In the genomic region with DNA sequence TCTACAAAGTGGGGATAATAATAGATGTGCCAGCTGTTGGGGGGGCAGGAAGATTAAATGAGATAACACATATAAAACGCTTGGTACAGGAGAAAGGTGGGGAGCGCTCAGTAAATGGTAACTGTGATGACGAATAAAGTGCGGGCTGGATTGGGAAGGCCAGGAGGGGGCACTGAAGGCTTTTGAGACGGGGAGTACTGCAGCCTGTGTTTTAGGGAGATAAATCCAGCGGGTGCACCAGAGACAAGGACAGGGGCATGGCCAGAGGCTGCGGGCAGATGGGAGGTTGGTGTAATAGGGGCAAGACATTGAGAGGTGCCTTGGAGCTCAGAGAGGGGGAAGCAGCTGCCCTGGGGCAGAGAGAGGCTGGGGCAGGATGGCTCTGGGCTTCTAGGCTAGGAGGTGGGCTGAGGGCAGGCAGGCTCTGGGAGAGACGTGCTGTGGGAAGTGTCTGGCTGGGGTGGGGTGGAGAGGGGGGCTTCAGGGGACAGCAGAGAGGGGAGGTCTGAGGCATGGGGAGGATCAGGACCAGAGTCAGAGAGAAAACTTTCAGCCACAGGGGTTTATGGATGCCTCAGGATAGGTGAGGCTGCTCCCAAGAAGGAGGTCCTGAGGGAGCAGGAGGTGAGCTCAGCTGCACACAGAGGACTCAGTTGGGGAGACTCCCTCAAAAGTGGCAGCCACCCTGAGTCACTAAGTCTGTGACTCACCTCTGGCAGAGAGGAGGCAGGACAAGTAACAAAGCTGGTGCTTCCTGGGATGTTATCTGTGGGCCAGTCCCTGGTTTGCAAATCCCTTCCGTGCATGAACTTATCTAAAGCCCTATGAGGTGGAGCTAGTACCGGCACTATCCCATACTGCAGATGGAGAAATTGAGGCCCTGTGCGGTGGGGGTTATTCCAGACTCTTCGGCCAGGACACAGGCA, we compare ENCODE assay signal across 1 cellular context.
TF ChIP-seq lines count a peak whose summit lies in the region.

No MANE protein-coding gene starts in this region.

TF ChIP-seq in K562, 482 proteins besides CTCF, POLR2A, EP300 and RAD21 (continued from another document):
- TF ChIP-seq ETV5 (CRISPR knock-in tag; IDR thresholded peaks at IDR 0.05; ENCODE audit: low read depth) (0 out of 2 replicates have a peak, but pooled peaks have one; percentile 27), DDX20 (tag; IDR thresholded peaks at IDR 0.05; ENCODE audit: low read depth) (no peak), MCM5 (IDR thresholded peaks at IDR 0.05; ENCODE audit: low read depth) (no peak), SMARCE1 (IDR thresholded peaks at IDR 0.05) (no peak), SMARCA4 (IDR thresholded peaks at IDR 0.05) (peak; percentile 37; the same call in 1 of the 2 replicates), MED1 (CRISPR knock-in tag; IDR thresholded peaks at IDR 0.05; ENCODE audit: borderline replicate concordance) (no peak), FOSL1 (tag; conservative IDR thresholded peaks at IDR 0.05) (peak; percentile 95), BCOR (IDR thresholded peaks at IDR 0.05) (peak; percentile 82), GATA2 (CRISPR knock-in tag; IDR thresholded peaks at IDR 0.05) (peak; percentile 19; the same call in 1 of the 2 replicates), PML (IDR thresholded peaks at IDR 0.05; ENCODE audit: low read length) (no peak), TCF3 (CRISPR knock-in tag; IDR thresholded peaks at IDR 0.05) (peak; percentile 35; the same call in 1 of the 2 replicates), RBM25 (IDR thresholded peaks at IDR 0.05; ENCODE audit: low read depth, low read length, severe bottlenecking) (peak; percentile 78), ZNF707 (CRISPR knock-in tag; conservative IDR thresholded peaks at IDR 0.05) (no peak), CBFA2T2 (conservative IDR thresholded peaks at IDR 0.05) (peak; percentile 34; the same call in 1 of the 2 replicates), CREM (IDR thresholded peaks at IDR 0.05; ENCODE audit: low read depth) (peak; percentile 51; the same call in 1 of the 2 replicates), HDAC1 (IDR thresholded peaks at IDR 0.05) (no peak), CTBP1 (IDR thresholded peaks at IDR 0.05; ENCODE audit: borderline replicate concordance) (0 out of 2 replicates have a peak, but pooled peaks have one; percentile 18), NEUROD1 (IDR thresholded peaks at IDR 0.05; ENCODE audit: borderline replicate concordance, low read depth, low read length, partially characterized antibody) (peak; percentile 43), KDM1A (IDR thresholded peaks at IDR 0.05) (peak; percentile 74 to 88), ETV1 (tag; conservative IDR thresholded peaks at IDR 0.05; ENCODE audit: low read depth) (no peak; the same call in 1 of the 2 replicates), DEAF1 (CRISPR knock-in tag; IDR thresholded peaks at IDR 0.05) (peak; percentile 11; the same call in 1 of the 2 replicates), JUN (IDR thresholded peaks at IDR 0.05; ENCODE audit: borderline replicate concordance, low read depth, low read length) (peak; percentile 78; the same call in 1 of the 2 replicates), JUN (CRISPR knock-in tag; IDR thresholded peaks at IDR 0.05; ENCODE audit: borderline replicate concordance) (no peak), HSF4 (CRISPR knock-in tag; IDR thresholded peaks at IDR 0.05; ENCODE audit: borderline replicate concordance) (no peak), TRIM24 (IDR thresholded peaks at IDR 0.05) (0 out of 4 replicates have a peak, but pooled peaks of 1 of the 2 experiments have one; percentile 24), KAT8 (IDR thresholded peaks at IDR 0.05; ENCODE audit: low read depth) (no peak), E2F3 (CRISPR knock-in tag; IDR thresholded peaks at IDR 0.05) (no peak), ZNF232 (CRISPR knock-in tag; IDR thresholded peaks at IDR 0.05) (no peak), JUND (IDR thresholded peaks at IDR 0.05; ENCODE audit: borderline replicate concordance, low read depth, low read length) (peak; percentile 81), JUND (tag; IDR thresholded peaks at IDR 0.05; ENCODE audit: borderline replicate concordance, low read depth, low read length) (peak; percentile 72; the same call in 1 of the 3 replicates), ATF3 (IDR thresholded peaks at IDR 0.05) (peak; percentile 72), ATF3 (CRISPR knock-in tag; conservative IDR thresholded peaks at IDR 0.05) (no peak), RCOR1 (IDR thresholded peaks at IDR 0.05; ENCODE audit: borderline replicate concordance in 1 of 2, low read depth in 2 of 2, low read length in 2 of 2) (peak in 1 of 2 experiments; percentile 58; a peak in 2 of 4 replicates), MCM2 (IDR thresholded peaks at IDR 0.05; ENCODE audit: low read depth) (no peak), SMC3 (conservative IDR thresholded peaks at IDR 0.05; ENCODE audit: insufficient read depth, low read depth, low read length) (0 out of 2 replicates have a peak, but pooled peaks have one; percentile 10), CBFA2T3 (IDR thresholded peaks at IDR 0.05) (peak; percentile 70), HDAC2 (IDR thresholded peaks at IDR 0.05) (peak; percentile 53; the same call in 1 of the 2 replicates)
- TF ChIP-seq, protein P1, sequence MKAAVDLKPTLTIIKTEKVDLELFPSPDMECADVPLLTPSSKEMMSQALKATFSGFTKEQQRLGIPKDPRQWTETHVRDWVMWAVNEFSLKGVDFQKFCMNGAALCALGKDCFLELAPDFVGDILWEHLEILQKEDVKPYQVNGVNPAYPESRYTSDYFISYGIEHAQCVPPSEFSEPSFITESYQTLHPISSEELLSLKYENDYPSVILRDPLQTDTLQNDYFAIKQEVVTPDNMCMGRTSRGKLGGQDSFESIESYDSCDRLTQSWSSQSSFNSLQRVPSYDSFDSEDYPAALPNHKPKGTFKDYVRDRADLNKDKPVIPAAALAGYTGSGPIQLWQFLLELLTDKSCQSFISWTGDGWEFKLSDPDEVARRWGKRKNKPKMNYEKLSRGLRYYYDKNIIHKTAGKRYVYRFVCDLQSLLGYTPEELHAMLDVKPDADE (conservative IDR thresholded peaks at IDR 0.05; ENCODE audit: control insufficient read depth, low read depth, low read length), result no peak
